ENCODE assay signal across 18 cellular contexts in genomic region chrX:38358274-38358673, GRCh38. TPM values are rescaled to one million over a fixed set of nuclear protein-coding genes. Genes with fewer than 3 reads are reported as not detected.
DNase-seq lines count a peak whose midpoint lies in the region; ATAC-seq and TF ChIP-seq lines count a peak whose summit lies in the region.
"Had no signal": no experiment of that assay in that cellular context is flagged by ENCODE, and none has a peak within 500 bp of the region (broad histone marks: within the 10 kb centered on the region; RNA-seq: fewer than 3 reads in every experiment).

No MANE protein-coding gene starts in this region.

- intact Hi-C loops in left ventricle myocardium superior (cut with micrococcal nuclease), result no loop called here
- intact Hi-C loops in Right ventricle myocardium inferior (cut with DNase I), result no loop called here
- intact Hi-C loops in stomach (cut with DNase I; ENCODE audit: low total_unique reads), result no loop called here

- peak; percentile 41 for ATAC-seq in left ventricle myocardium superior
- ATAC-seq in Right ventricle myocardium inferior, result no peak
- no peak for ATAC-seq in HG03432 (IDR thresholded peaks at IDR 0.05; ENCODE audit: unreplicated experiment)

- H3K27ac ChIP-seq in stomach, result no peak overlapping the region
- H3K27ac ChIP-seq: BLaER1, SJCRH30 had no signal

- H3K27me3 ChIP-seq in stomach, result no peaks in the 10 kb centered on the region
- H3K27me3 ChIP-seq: BLaER1, SJCRH30 had no signal

- TF ChIP-seq POLR2A in stomach (IDR thresholded peaks at IDR 0.05), result no peak

- H3K4me3 Mint-ChIP-seq in endothelial cell (ENCODE audit: unreplicated experiment), result no peak overlapping the region
- H3K4me3 Mint-ChIP-seq: CD4-positive, CD25-positive, alpha-beta regulatory T cell had no signal

- no peaks in the 10 kb centered on the region for H3K9me3 ChIP-seq in stomach
- H3K9me3 ChIP-seq: BLaER1, SJCRH30 had no signal

- H3K4me3 ChIP-seq in stomach, result no peak overlapping the region
- H3K4me3 ChIP-seq: BLaER1, SJCRH30 had no signal

- no peaks in the 10 kb centered on the region for H3K9me3 Mint-ChIP-seq in endothelial cell (ENCODE audit: unreplicated experiment)

- no peaks in the 10 kb centered on the region for H3K36me3 ChIP-seq in stomach
- H3K36me3 ChIP-seq: BLaER1, SJCRH30 had no signal

- H3K4me1 ChIP-seq in stomach, result no peaks in the 10 kb centered on the region
- H3K4me1 ChIP-seq: BLaER1, SJCRH30 had no signal

- DNase-seq in left ventricle myocardium superior (no peak), Right ventricle myocardium inferior (ENCODE audit: missing footprints) (no peak), endothelial cell (ENCODE audit: low spot score) (no peak), lung microvascular endothelial cell (ENCODE audit: low read depth in 2 of 2) (peak; percentile 69 to 83), stomach (no peak), NCI-H2171 (lab: John Stamatoyannopoulos, UW) (no peak)
- DNase-seq: CD4-positive, CD25-positive, alpha-beta regulatory T cell; Karpas-422; NCI-H1092; NCI-H1417 treated with DMSO at 0.1 percent for 48 hours; NCI-H1694 treated with DMSO at 0.1 percent for 48 hours; NCI-H524; NCI-H748 treated with DMSO at 0.1 percent for 48 hours; SJCRH30 had no signal

- H3K27me3 Mint-ChIP-seq in endothelial cell (ENCODE audit: unreplicated experiment), result no peaks in the 10 kb centered on the region
- H3K27me3 Mint-ChIP-seq: CD4-positive, CD25-positive, alpha-beta regulatory T cell had no signal

- no peak for TF ChIP-seq EP300 in stomach (IDR thresholded peaks at IDR 0.05)

- peaks cover 18% of the 10 kb centered on the region for H3K4me1 Mint-ChIP-seq in endothelial cell (ENCODE audit: unreplicated experiment)
- H3K4me1 Mint-ChIP-seq: CD4-positive, CD25-positive, alpha-beta regulatory T cell had no signal

- 22 to 60% (median 50%) methylated on average over 1 of the region's 1 CpG for WGBS in stomach, 5 donors

- H3K27ac Mint-ChIP-seq in endothelial cell (ENCODE audit: unreplicated experiment), result peak overlapping the region; percentile 94
- H3K27ac Mint-ChIP-seq: CD4-positive, CD25-positive, alpha-beta regulatory T cell had no signal

- H3K36me3 Mint-ChIP-seq in endothelial cell (ENCODE audit: low read depth, unreplicated experiment), result no peaks in the 10 kb centered on the region
- H3K36me3 Mint-ChIP-seq: CD4-positive, CD25-positive, alpha-beta regulatory T cell had no signal

- TF ChIP-seq CTCF in endothelial cell (IDR thresholded peaks at IDR 0.05; ENCODE audit: unreplicated experiment) (no peak), stomach (IDR thresholded peaks at IDR 0.05) (no peak)

RNA-seq across cellular contexts. Expression of gene OTC, which starts 5.9 kb away (rescaled TPM):
- total RNA-seq in left ventricle myocardium superior, result not detected
- not detected for total RNA-seq in Right ventricle myocardium inferior
- not detected for total RNA-seq in endothelial cell (ENCODE audit: unreplicated experiment)
- 0.22 and 1.2 TPM in 2 replicates for total RNA-seq in lung microvascular endothelial cell
- total RNA-seq in stomach, result 1 to 10 TPM in 1 of 5 donors, not detected in 4; 1.3 TPM
- polyA plus RNA-seq in stomach, result not detected
- total RNA-seq: CD4-positive, CD25-positive, alpha-beta regulatory T cell; HT-29; SJCRH30 had no signal
- polyA plus RNA-seq: AG04450; CD4-positive, CD25-positive, alpha-beta regulatory T cell had no signal

RNA-seq across cellular contexts. Expression of gene RPGR, which starts 31.0 kb away (rescaled TPM):
- 4.0 TPM for total RNA-seq in left ventricle myocardium superior
- total RNA-seq in Right ventricle myocardium inferior, result 3.8 TPM
- total RNA-seq in endothelial cell (ENCODE audit: unreplicated experiment), result 17.2 TPM
- 29.2 and 44.8 TPM in 2 replicates for total RNA-seq in lung microvascular endothelial cell
- 10 to 100 TPM in 4 of 5 donors, 1 to 10 TPM in 1; 1.3 to 97.3 (median 23.2) TPM for total RNA-seq in stomach
- polyA plus RNA-seq in stomach, result 1 to 10 TPM; 5.3 to 9.8 (median 6.7) TPM

Comparison
In these comparisons a context has a peak if more than half of its experiments do, and no peak if none do; other contexts are left out.
1. DNase-seq: peak in lung microvascular endothelial cell (2 of 2); none in left ventricle myocardium superior (single experiment), Right ventricle myocardium inferior (single experiment), endothelial cell (single experiment), stomach (single experiment) and NCI-H2171 (single experiment).